Comparison of ENCODE assay signal across 2 cellular contexts in the genomic region with DNA sequence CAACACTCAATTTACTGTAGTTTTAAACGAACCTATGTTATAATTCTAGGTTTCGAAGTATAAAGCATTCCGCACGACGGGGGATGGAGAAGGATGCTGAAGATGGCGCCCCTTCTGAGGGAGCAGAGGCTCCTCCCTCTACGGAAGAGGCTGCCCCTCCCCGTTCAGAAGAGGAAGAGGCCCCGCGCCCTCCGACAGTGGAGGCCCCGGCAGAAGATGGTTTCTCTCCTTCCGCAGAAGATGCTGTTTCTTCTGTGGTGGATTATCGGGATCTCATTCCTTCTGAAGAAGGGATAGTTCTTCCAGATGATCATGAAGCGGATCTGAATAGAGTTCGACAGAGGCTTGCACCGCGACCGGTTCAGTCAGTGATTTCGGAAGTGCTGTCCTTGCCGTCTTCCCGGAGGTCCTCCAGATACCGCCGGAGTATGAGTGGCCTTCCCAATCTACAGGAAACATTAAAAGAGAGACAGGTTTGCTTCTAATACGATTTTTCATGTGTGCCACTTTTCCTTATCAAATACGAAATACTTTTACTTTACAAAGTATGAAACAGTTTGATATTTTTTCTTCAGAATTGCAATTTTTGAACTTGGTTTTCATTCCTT.
TF ChIP-seq lines count a peak whose summit lies in the region.

No MANE protein-coding gene starts in this region.

TF ChIP-seq in GM23338, 12 proteins besides CTCF, POLR2A, EP300 and RAD21:
- TF ChIP-seq CREB1 (CRISPR knock-in tag; IDR thresholded peaks at IDR 0.05; ENCODE audit: low read depth) (no peak), NANOG (IDR thresholded peaks at IDR 0.05; ENCODE audit: borderline replicate concordance) (no peak), ZNF331 (CRISPR knock-in tag; IDR thresholded peaks at IDR 0.05; ENCODE audit: low read depth) (no peak), STAT1 (IDR thresholded peaks at IDR 0.05; ENCODE audit: unreplicated experiment) (no peak), ZNF462 (CRISPR knock-in tag; IDR thresholded peaks at IDR 0.05) (no peak)

TF ChIP-seq in K562, 482 proteins besides CTCF, POLR2A, EP300 and RAD21 (continues in another document):
- TF ChIP-seq ETV5 (CRISPR knock-in tag; IDR thresholded peaks at IDR 0.05; ENCODE audit: low read depth) (peak; percentile 66; the same call in 1 of the 2 replicates), SMAD3 (CRISPR knock-in tag; conservative IDR thresholded peaks at IDR 0.05) (no peak), ZNF551 (CRISPR knock-in tag; IDR thresholded peaks at IDR 0.05) (no peak), SREBF1 (IDR thresholded peaks at IDR 0.05; ENCODE audit: borderline replicate concordance, low read depth, low read length) (no peak), ZNF263 (CRISPR knock-in tag; IDR thresholded peaks at IDR 0.05; ENCODE audit: borderline replicate concordance) (peak; percentile 81), ESRRA (IDR thresholded peaks at IDR 0.05; ENCODE audit: borderline replicate concordance, low read depth) (0 out of 2 replicates have a peak, but pooled peaks have one; percentile 34), GTF2A2 (tag; IDR thresholded peaks at IDR 0.05) (no peak), MNT (conservative IDR thresholded peaks at IDR 0.05) (peak in 1 of 2 experiments; percentile 27; a peak in 2 of 4 replicates), JUND (IDR thresholded peaks at IDR 0.05; ENCODE audit: borderline replicate concordance, low read depth, low read length) (peak; percentile 44; the same call in 1 of the 2 replicates), JUND (tag; IDR thresholded peaks at IDR 0.05; ENCODE audit: borderline replicate concordance, low read depth, low read length) (no peak), CREM (IDR thresholded peaks at IDR 0.05; ENCODE audit: low read depth) (no peak), TCF7 (IDR thresholded peaks at IDR 0.05; ENCODE audit: borderline replicate concordance) (no peak), IFI16 (CRISPR knock-in tag; IDR thresholded peaks at IDR 0.05) (no peak), POLR2H (tag; IDR thresholded peaks at IDR 0.05; ENCODE audit: low read depth) (peak; percentile 74), ZNF707 (CRISPR knock-in tag; conservative IDR thresholded peaks at IDR 0.05) (no peak), ZFP30 (CRISPR knock-in tag; IDR thresholded peaks at IDR 0.05; ENCODE audit: borderline replicate concordance) (no peak), DIDO1 (tag; IDR thresholded peaks at IDR 0.05; ENCODE audit: low read depth) (0 out of 2 replicates have a peak, but pooled peaks have one; percentile 20), ZNF740 (CRISPR knock-in tag; IDR thresholded peaks at IDR 0.05) (no peak), ZNF740 (tag; IDR thresholded peaks at IDR 0.05) (peak in 1 of 2 experiments; percentile 40; a peak in 1 of 4 replicates), ZBTB7A (IDR thresholded peaks at IDR 0.05; ENCODE audit: borderline replicate concordance, control insufficient read depth, low read depth, low read length) (no peak), GABPA (tag; conservative IDR thresholded peaks at IDR 0.05; ENCODE audit: low read depth) (peak; percentile 69), HMG20A (CRISPR knock-in tag; conservative IDR thresholded peaks at IDR 0.05) (no peak), TRIM24 (IDR thresholded peaks at IDR 0.05) (no peak), TOE1 (IDR thresholded peaks at IDR 0.05; ENCODE audit: borderline replicate concordance) (peak; percentile 76), TOE1 (CRISPR knock-in tag; IDR thresholded peaks at IDR 0.05; ENCODE audit: borderline replicate concordance, low read depth) (no peak), ZNF124 (CRISPR knock-in tag; IDR thresholded peaks at IDR 0.05) (no peak), PTRF (tag; IDR thresholded peaks at IDR 0.05) (no peak), ZBTB12 (CRISPR knock-in tag; IDR thresholded peaks at IDR 0.05) (no peak), HDAC2 (IDR thresholded peaks at IDR 0.05) (peak; percentile 80; the same call in 1 of the 2 replicates), U2AF2 (optimal IDR thresholded peaks at IDR 0.05; ENCODE audit: low read depth, low read length) (no peak), CBX5 (IDR thresholded peaks at IDR 0.05; ENCODE audit: borderline replicate concordance, low read depth) (no peak), YY1 (IDR thresholded peaks at IDR 0.05; ENCODE audit: borderline replicate concordance in 1 of 3, control insufficient read depth in 1 of 3, extremely low read depth in 1 of 3, insufficient read depth in 3 of 3, insufficient read length in 1 of 3, insufficient replicate concordance in 2 of 3, low read depth in 1 of 3, low read length in 2 of 3) (peak; percentile 34 to 91 (median 79)), ELK3 (CRISPR knock-in tag; IDR thresholded peaks at IDR 0.05) (no peak), HDAC6 (IDR thresholded peaks at IDR 0.05; ENCODE audit: low read depth, low read length) (no peak), ZNF668 (CRISPR knock-in tag; IDR thresholded peaks at IDR 0.05) (no peak), ZNF143 (CRISPR knock-in tag; IDR thresholded peaks at IDR 0.05) (no peak)
- TF ChIP-seq, protein P1, sequence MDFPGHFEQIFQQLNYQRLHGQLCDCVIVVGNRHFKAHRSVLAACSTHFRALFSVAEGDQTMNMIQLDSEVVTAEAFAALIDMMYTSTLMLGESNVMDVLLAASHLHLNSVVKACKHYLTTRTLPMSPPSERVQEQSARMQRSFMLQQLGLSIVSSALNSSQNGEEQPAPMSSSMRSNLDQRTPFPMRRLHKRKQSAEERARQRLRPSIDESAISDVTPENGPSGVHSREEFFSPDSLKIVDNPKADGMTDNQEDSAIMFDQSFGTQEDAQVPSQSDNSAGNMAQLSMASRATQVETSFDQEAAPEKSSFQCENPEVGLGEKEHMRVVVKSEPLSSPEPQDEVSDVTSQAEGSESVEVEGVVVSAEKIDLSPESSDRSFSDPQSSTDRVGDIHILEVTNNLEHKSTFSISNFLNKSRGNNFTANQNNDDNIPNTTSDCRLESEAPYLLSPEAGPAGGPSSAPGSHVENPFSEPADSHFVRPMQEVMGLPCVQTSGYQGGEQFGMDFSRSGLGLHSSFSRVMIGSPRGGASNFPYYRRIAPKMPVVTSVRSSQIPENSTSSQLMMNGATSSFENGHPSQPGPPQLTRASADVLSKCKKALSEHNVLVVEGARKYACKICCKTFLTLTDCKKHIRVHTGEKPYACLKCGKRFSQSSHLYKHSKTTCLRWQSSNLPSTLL (IDR thresholded peaks at IDR 0.05) = no peak
- TF ChIP-seq, protein P2, sequence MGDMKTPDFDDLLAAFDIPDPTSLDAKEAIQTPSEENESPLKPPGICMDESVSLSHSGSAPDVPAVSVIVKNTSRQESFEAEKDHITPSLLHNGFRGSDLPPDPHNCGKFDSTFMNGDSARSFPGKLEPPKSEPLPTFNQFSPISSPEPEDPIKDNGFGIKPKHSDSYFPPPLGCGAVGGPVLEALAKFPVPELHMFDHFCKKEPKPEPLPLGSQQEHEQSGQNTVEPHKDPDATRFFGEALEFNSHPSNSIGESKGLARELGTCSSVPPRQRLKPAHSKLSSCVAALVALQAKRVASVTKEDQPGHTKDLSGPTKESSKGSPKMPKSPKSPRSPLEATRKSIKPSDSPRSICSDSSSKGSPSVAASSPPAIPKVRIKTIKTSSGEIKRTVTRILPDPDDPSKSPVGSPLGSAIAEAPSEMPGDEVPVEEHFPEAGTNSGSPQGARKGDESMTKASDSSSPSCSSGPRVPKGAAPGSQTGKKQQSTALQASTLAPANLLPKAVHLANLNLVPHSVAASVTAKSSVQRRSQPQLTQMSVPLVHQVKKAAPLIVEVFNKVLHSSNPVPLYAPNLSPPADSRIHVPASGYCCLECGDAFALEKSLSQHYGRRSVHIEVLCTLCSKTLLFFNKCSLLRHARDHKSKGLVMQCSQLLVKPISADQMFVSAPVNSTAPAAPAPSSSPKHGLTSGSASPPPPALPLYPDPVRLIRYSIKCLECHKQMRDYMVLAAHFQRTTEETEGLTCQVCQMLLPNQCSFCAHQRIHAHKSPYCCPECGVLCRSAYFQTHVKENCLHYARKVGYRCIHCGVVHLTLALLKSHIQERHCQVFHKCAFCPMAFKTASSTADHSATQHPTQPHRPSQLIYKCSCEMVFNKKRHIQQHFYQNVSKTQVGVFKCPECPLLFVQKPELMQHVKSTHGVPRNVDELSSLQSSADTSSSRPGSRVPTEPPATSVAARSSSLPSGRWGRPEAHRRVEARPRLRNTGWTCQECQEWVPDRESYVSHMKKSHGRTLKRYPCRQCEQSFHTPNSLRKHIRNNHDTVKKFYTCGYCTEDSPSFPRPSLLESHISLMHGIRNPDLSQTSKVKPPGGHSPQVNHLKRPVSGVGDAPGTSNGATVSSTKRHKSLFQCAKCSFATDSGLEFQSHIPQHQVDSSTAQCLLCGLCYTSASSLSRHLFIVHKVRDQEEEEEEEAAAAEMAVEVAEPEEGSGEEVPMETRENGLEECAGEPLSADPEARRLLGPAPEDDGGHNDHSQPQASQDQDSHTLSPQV (IDR thresholded peaks at IDR 0.05) = no peak
- TF ChIP-seq, protein P3, sequence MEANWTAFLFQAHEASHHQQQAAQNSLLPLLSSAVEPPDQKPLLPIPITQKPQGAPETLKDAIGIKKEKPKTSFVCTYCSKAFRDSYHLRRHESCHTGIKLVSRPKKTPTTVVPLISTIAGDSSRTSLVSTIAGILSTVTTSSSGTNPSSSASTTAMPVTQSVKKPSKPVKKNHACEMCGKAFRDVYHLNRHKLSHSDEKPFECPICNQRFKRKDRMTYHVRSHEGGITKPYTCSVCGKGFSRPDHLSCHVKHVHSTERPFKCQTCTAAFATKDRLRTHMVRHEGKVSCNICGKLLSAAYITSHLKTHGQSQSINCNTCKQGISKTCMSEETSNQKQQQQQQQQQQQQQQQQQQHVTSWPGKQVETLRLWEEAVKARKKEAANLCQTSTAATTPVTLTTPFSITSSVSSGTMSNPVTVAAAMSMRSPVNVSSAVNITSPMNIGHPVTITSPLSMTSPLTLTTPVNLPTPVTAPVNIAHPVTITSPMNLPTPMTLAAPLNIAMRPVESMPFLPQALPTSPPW (CRISPR knock-in tag; IDR thresholded peaks at IDR 0.05) = peak; percentile 69
- TF ChIP-seq, protein P4, sequence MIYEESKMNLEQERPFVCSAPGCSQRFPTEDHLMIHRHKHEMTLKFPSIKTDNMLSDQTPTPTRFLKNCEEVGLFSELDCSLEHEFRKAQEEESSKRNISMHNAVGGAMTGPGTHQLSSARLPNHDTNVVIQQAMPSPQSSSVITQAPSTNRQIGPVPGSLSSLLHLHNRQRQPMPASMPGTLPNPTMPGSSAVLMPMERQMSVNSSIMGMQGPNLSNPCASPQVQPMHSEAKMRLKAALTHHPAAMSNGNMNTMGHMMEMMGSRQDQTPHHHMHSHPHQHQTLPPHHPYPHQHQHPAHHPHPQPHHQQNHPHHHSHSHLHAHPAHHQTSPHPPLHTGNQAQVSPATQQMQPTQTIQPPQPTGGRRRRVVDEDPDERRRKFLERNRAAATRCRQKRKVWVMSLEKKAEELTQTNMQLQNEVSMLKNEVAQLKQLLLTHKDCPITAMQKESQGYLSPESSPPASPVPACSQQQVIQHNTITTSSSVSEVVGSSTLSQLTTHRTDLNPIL (CRISPR knock-in tag; IDR thresholded peaks at IDR 0.05) = no peak
- TF ChIP-seq, protein P5, sequence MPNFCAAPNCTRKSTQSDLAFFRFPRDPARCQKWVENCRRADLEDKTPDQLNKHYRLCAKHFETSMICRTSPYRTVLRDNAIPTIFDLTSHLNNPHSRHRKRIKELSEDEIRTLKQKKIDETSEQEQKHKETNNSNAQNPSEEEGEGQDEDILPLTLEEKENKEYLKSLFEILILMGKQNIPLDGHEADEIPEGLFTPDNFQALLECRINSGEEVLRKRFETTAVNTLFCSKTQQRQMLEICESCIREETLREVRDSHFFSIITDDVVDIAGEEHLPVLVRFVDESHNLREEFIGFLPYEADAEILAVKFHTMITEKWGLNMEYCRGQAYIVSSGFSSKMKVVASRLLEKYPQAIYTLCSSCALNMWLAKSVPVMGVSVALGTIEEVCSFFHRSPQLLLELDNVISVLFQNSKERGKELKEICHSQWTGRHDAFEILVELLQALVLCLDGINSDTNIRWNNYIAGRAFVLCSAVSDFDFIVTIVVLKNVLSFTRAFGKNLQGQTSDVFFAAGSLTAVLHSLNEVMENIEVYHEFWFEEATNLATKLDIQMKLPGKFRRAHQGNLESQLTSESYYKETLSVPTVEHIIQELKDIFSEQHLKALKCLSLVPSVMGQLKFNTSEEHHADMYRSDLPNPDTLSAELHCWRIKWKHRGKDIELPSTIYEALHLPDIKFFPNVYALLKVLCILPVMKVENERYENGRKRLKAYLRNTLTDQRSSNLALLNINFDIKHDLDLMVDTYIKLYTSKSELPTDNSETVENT (CRISPR knock-in tag; IDR thresholded peaks at IDR 0.05) = no peak
